ENCODE assay signal across 8 cellular contexts in genomic region chr1:54965624-54966340, GRCh38. TPM values are rescaled to one million over a fixed set of nuclear protein-coding genes. Genes with fewer than 3 reads are reported as not detected.
DNase-seq lines count a peak whose midpoint lies in the region; ATAC-seq and TF ChIP-seq lines count a peak whose summit lies in the region.

No MANE protein-coding gene starts in this region.

- intact Hi-C loops in Right ventricle myocardium inferior (cut with DNase I) (no loop called here), cardiac septum (cut with DNase I) (no loop called here), upper lobe of right lung (cut with DNase I) (no loop called here)

- H3K4me3 ChIP-seq in upper lobe of right lung (no peak overlapping the region), H7 (ENCODE audit: insufficient read depth, low read depth, low read length) (no peak overlapping the region)

- no peak for TF ChIP-seq CTCF in upper lobe of right lung (IDR thresholded peaks at IDR 0.05)

- H3K36me3 ChIP-seq in upper lobe of right lung (no peaks in the 10 kb centered on the region), H7 (replicated peaks; ENCODE audit: control insufficient read depth, insufficient read depth, low read length) (no peaks in the 10 kb centered on the region)

- DNase-seq in Right ventricle myocardium inferior (ENCODE audit: missing footprints) (peak; percentile 80), cardiac septum (ENCODE audit: low spot score) (no peak), SHP77 (lab: John Stamatoyannopoulos, UW) (peak; percentile 91 to 95), foreskin melanocyte (peak; percentile 48), upper lobe of right lung (no peak), H7 (no peak), amniotic stem cell (lab: John Stamatoyannopoulos, UW) (no peak)

- ATAC-seq in Right ventricle myocardium inferior (peak; percentile 69), HG03135 (IDR thresholded peaks at IDR 0.05; ENCODE audit: unreplicated experiment) (peak; percentile 95), upper lobe of right lung (peak; percentile 76)

- peaks cover 4% of the 10 kb centered on the region for H3K4me1 ChIP-seq in upper lobe of right lung

- no peaks in the 10 kb centered on the region for H3K27me3 ChIP-seq in upper lobe of right lung
- no peaks in the 10 kb centered on the region; the same call in 1 of the 2 replicates for H3K27me3 ChIP-seq in H7 (ENCODE audit: control insufficient read depth, insufficient read depth, low read length)

- H3K9me3 ChIP-seq in upper lobe of right lung: no peaks in the 10 kb centered on the region

- no peak overlapping the region for H3K27ac ChIP-seq in upper lobe of right lung

RNA-seq across cellular contexts. Expression of gene TMEM61, which starts 14.6 kb away (rescaled TPM):
- total RNA-seq in Right ventricle myocardium inferior (not detected), cardiac septum (not detected), upper lobe of right lung (2.3 TPM)
- total RNA-seq in H7 (2014; rRNA removed; shearing (Covaris generic)): 1.0 and 1.8 TPM in 2 replicates

RNA-seq across cellular contexts. Expression of gene BSND, which starts 33.0 kb away (rescaled TPM):
- total RNA-seq in Right ventricle myocardium inferior: not detected
- not detected for total RNA-seq in cardiac septum
- not detected for total RNA-seq in upper lobe of right lung
- 0.30 and 0.62 TPM in 2 replicates for total RNA-seq in H7 (2014; rRNA removed; shearing (Covaris generic))

Comparison
In these comparisons a context has a peak if more than half of its experiments do, and no peak if none do; other contexts are left out.
1. DNase-seq: peak in Right ventricle myocardium inferior (single experiment), SHP77 (2 of 2) and foreskin melanocyte (single experiment); none in cardiac septum (single experiment), upper lobe of right lung (single experiment), H7 (single experiment) and amniotic stem cell (single experiment).
2. Peak in every context shown above with its lines, with median percentiles within 50 percentile points of each other: ATAC-seq.